In the genomic region with DNA sequence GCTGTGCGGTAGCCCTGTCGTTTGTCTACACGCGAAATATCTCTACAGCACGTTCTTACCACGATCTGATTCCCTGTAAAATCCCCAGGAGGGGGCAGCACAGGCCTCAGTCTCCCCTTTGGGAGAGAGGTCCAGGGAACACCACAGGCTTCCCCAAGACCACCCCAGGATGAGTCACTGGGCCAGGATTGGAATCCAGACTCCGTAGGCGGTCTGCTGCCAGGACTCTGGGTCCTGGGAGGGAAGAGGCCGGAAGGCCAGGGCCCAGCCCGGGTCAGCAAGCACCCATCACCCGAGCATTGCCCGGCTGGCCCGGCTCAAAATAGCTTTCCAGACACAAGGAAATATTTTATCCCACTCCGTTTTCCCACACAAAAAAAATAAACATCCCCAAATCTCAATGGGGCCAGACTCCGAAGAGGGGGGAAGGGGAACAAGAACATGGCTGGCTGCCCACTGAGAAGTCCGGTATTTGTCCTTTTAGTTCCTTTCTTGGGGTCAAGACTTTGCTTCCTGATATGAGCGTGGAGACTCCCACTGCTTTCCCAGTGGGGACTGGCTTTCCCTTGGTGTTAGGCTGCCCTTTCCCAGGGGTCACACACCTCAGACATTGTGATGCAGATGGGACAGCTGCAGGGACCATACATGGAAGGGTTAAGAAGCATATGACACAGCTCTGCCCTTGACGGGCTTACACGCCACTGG, we compare ENCODE assay signal across 11 cellular contexts.
A peak's percentile ranks its signal among the peaks of the same experiment; 100 is the strongest.
DNase-seq lines count a peak whose midpoint lies in the region; ATAC-seq and TF ChIP-seq lines count a peak whose summit lies in the region.
"Had no signal": no experiment of that assay in that cellular context is flagged by ENCODE, and none has a peak within 500 bp of the region (broad histone marks: within the 10 kb centered on the region; RNA-seq: fewer than 3 reads in every experiment).

No MANE protein-coding gene starts in this region.

- H3K9me3 Mint-ChIP-seq in activated naive CD8-positive, alpha-beta T cell treated with anti-CD3 and anti-CD28 coated beads for 36 hours = no peaks in the 10 kb centered on the region

- no peaks in the 10 kb centered on the region for H3K79me2 ChIP-seq in OCI-LY7 (ENCODE audit: insufficient read depth, low read depth, low read length)

- H3K27me3 ChIP-seq in lung (ENCODE audit: control insufficient read depth, insufficient read depth) = no peaks in the 10 kb centered on the region
- H3K27me3 ChIP-seq in tibial nerve = no peaks in the 10 kb centered on the region

- no peak overlapping the region for H3K4me3 ChIP-seq in OCI-LY7 (ENCODE audit: low read depth, low read length, poor library complexity, severe bottlenecking)
- H3K4me3 ChIP-seq in epithelial cell of proximal tubule (ENCODE audit: low read depth, low read length) = no peak overlapping the region
- no peak overlapping the region for H3K4me3 ChIP-seq in lung
- H3K4me3 ChIP-seq in tibial nerve = no peak overlapping the region
- H3K4me3 ChIP-seq: GM12878 had no signal

- H3K36me3 Mint-ChIP-seq in activated naive CD8-positive, alpha-beta T cell treated with anti-CD3 and anti-CD28 coated beads for 36 hours = no peaks in the 10 kb centered on the region

- H3K27ac Mint-ChIP-seq in activated naive CD8-positive, alpha-beta T cell treated with anti-CD3 and anti-CD28 coated beads for 36 hours = no peak overlapping the region

- H3K9me2 ChIP-seq in OCI-LY7 (ENCODE audit: insufficient read depth, low read length) = no peaks in the 10 kb centered on the region

- POLR2A ChIA-PET in OCI-LY7 (lab: Charles Lee) = interaction anchor here (1.5 kb wide), 1 partner anchor 31 kb away, joined by 3 read pairs; no protein-coding TSS in a partner anchor

- no peaks in the 10 kb centered on the region for H3K4me1 ChIP-seq in OCI-LY7 (ENCODE audit: insufficient read depth, low read length, poor library complexity, severe bottlenecking)
- peaks cover 3 to 12% of the 10 kb centered on the region in 2 donors for H3K4me1 ChIP-seq in lung (ENCODE audit: control insufficient read depth in 2 of 2, insufficient read depth in 2 of 2, low read length in 2 of 2)
- peaks cover 0 to 34% (median 9%) of the 10 kb centered on the region in 4 donors for H3K4me1 ChIP-seq in tibial nerve

- H3K36me3 ChIP-seq in OCI-LY7 (ENCODE audit: insufficient read depth, low read length) (no peaks in the 10 kb centered on the region), lung (ENCODE audit: control insufficient read depth in 2 of 2, insufficient read depth in 2 of 2, low read length in 2 of 2) (no peaks in the 10 kb centered on the region), tibial nerve (no peaks in the 10 kb centered on the region)

- H3K27me3 Mint-ChIP-seq in activated naive CD8-positive, alpha-beta T cell treated with anti-CD3 and anti-CD28 coated beads for 36 hours = peaks cover 25% of the 10 kb centered on the region

- no peak overlapping the region for H3K4me3 Mint-ChIP-seq in activated naive CD8-positive, alpha-beta T cell treated with anti-CD3 and anti-CD28 coated beads for 36 hours

- no peak overlapping the region for H2AFZ ChIP-seq in OCI-LY7 (ENCODE audit: low read length)

- BruUV-seq in OCI-LY7 (replicated peaks; lab: Mats Ljungman, UMichigan) = no TSS peak

- DNase-seq in OCI-LY7 (ENCODE audit: low spot score) (peak; percentile 41), epithelial cell of proximal tubule (ENCODE audit: low read depth) (no peak), lung (ENCODE audit: low spot score) (no peak), tibial nerve (ENCODE audit: low spot score in 2 of 2) (no peak)
- DNase-seq in effector CD4-positive, alpha-beta T cell = no peak
- no peak for DNase-seq in activated naive CD8-positive, alpha-beta T cell treated with anti-CD3 and anti-CD28 coated beads for 36 hours
- no peak for DNase-seq in activated T-cell treated with anti-CD3 and anti-CD28 coated beads, Interleukin-2, amount 50 U/mL, for 48 hours
- DNase-seq: activated gamma-delta T cell treated with Interleukin-2 at 50 U/mL for 16 hours, Kasumi-1, kidney glomerular epithelial cell had no signal

- no peak overlapping the region for H3K4me2 ChIP-seq in OCI-LY7 (ENCODE audit: low read length)

- TF ChIP-seq CTCF in OCI-LY7 (conservative IDR thresholded peaks at IDR 0.05; ENCODE audit: low read length) (peak; percentile 75), epithelial cell of proximal tubule (conservative IDR thresholded peaks at IDR 0.05; ENCODE audit: low read depth, low read length) (peak; percentile 21), lung (IDR thresholded peaks at IDR 0.05; ENCODE audit: control extremely low read depth, extremely low read depth) (no peak), tibial nerve (IDR thresholded peaks at IDR 0.05) (peak in 4 of 5 experiments; percentile 16 to 50 (median 24))

- peak in 1 of 2 donors; percentile 19 for TF ChIP-seq EP300 in tibial nerve (IDR thresholded peaks at IDR 0.05)

- TF ChIP-seq POLR2A in tibial nerve (IDR thresholded peaks at IDR 0.05) = no peak

- H4K20me1 ChIP-seq in OCI-LY7 (ENCODE audit: insufficient read depth, low read length) = no peaks in the 10 kb centered on the region

- WGBS in lung, 2 donors = 60 to 65% methylated on average over 17 to 19 of the region's 19 CpGs
- WGBS in tibial nerve, 2 donors = 21 to 24% methylated on average over 19 of the region's 19 CpGs

- no peaks in the 10 kb centered on the region for H3K4me1 Mint-ChIP-seq in activated naive CD8-positive, alpha-beta T cell treated with anti-CD3 and anti-CD28 coated beads for 36 hours

- intact Hi-C loops in OCI-LY7 (cut with micrococcal nuclease; ENCODE audit: unreplicated experiment) = loop anchor here (1.0 kb wide), 1 partner anchor 102 kb away; no protein-coding TSS in a partner anchor

- CTCF ChIA-PET in OCI-LY7 (lab: Charles Lee; ENCODE audit: unreplicated experiment) = no interaction called here

- peak; percentile 28 for ATAC-seq in lung (ENCODE audit: insufficient read depth, low FRiP score)
- ATAC-seq: GM12878 had no signal

- H3K9me3 ChIP-seq in OCI-LY7 (ENCODE audit: low read length) = no peaks in the 10 kb centered on the region
- H3K9me3 ChIP-seq in lung (ENCODE audit: control insufficient read depth in 2 of 2, insufficient read depth in 1 of 2, low read length in 1 of 2) = no peaks in the 10 kb centered on the region
- no peaks in the 10 kb centered on the region for H3K9me3 ChIP-seq in tibial nerve

- H3K27ac ChIP-seq in OCI-LY7 (ENCODE audit: low read depth, low read length, poor library complexity, severe bottlenecking) = no peak overlapping the region
- H3K27ac ChIP-seq in lung (ENCODE audit: low read depth in 1 of 2, low read length in 1 of 2) = peak overlapping the region; percentile 55 to 93
- H3K27ac ChIP-seq in tibial nerve = peak overlapping the region; percentile 54 to 77 (median 66)
